In genomic region chr7:26157520-26158105, GRCh38 we compare ENCODE assay signal across 9 cellular contexts. TPM values are rescaled to one million over a fixed set of nuclear protein-coding genes. Genes with fewer than 3 reads are reported as not detected.
DNase-seq lines count a peak whose midpoint lies in the region; ATAC-seq, FAIRE-seq and TF ChIP-seq lines count a peak whose summit lies in the region.
"Had no signal": no experiment of that assay in that cellular context is flagged by ENCODE, and none has a peak within 500 bp of the region (broad histone marks: within the 10 kb centered on the region; RNA-seq: fewer than 3 reads in every experiment).

No MANE protein-coding gene starts in this region.

- TF ChIP-seq CTCF in Caco-2 (IDR thresholded peaks at IDR 0.05; ENCODE audit: insufficient read depth in 1 of 2, low read depth in 1 of 2, low read length in 1 of 2, severe bottlenecking in 1 of 2, unreplicated experiment in 1 of 2), result no peak
- no peak for TF ChIP-seq CTCF in Panc1 (IDR thresholded peaks at IDR 0.05)
- no peak for TF ChIP-seq CTCF in H1 (IDR thresholded peaks at IDR 0.05; ENCODE audit: control extremely low read depth in 1 of 3, insufficient read depth in 1 of 3, low read depth in 1 of 3, low read length in 3 of 3)

- POLR2A ChIA-PET in Caco-2 (lab: Charles Lee), result no interaction called here
- POLR2A ChIA-PET in Panc1 (lab: Charles Lee), result interaction anchor here (0.5 kb wide), 1 partner anchor 23 kb away, joined by 5 read pairs; no protein-coding TSS in a partner anchor
- POLR2A ChIA-PET in H1 (lab: Charles Lee; ENCODE audit: partially characterized antibody), result interaction anchor here (0.9 to 6.1 kb wide), 9 partner anchors 9 to 42 kb away, joined by 3 to 56 read pairs (median 7); no protein-coding TSS in a partner anchor

- DNase-seq in Caco-2 (no peak), Panc1 (ENCODE audit: low read depth, low spot score) (no peak), H1 (ENCODE audit: low read depth in 1 of 2, low spot score in 2 of 2) (no peak), GM12892 (ENCODE audit: insufficient read length) (no peak)
- DNase-seq: substantia nigra had no signal

- H3K23ac ChIP-seq in H1 (ENCODE audit: insufficient read length), result no peak overlapping the region

- 0 out of 22 replicates have a peak, but pooled peaks cover 0 to 5% (median 0%) of the 10 kb centered on the region in 11 experiments for H4K20me1 ChIP-seq in BLaER1 treated with 17β-estradiol and CSF1 and Interleukin-3, amounts not matched to agents 10 nM and 100 nM
- H4K20me1 ChIP-seq in H1 (replicated peaks in 1 of 2; ENCODE audit: control insufficient read depth in 1 of 2, insufficient read depth in 2 of 2, low read length in 2 of 2), result peaks cover 22 to 40% of the 10 kb centered on the region in 2 experiments

- H4K5ac ChIP-seq in H1 (ENCODE audit: insufficient read length, low read depth, low read length), result no peak overlapping the region

- H4K91ac ChIP-seq in H1 (replicated peaks; ENCODE audit: insufficient read length, low read length), result no peak overlapping the region

- peak overlapping the region in 3 of 11 experiments; percentile 73 to 74 (median 74); a peak in 6 of 22 replicates for H3K9ac ChIP-seq in BLaER1 treated with 17β-estradiol and CSF1 and Interleukin-3, amounts not matched to agents 10 nM and 100 nM
- no peak overlapping the region for H3K9ac ChIP-seq in H1 (replicated peaks in 1 of 4; ENCODE audit: extremely low read depth in 1 of 4, low read depth in 3 of 4, low read length in 3 of 4)

- no peak overlapping the region for H2BK20ac ChIP-seq in H1 (ENCODE audit: low read length)

- no peak overlapping the region for H3K14ac ChIP-seq in H1 (ENCODE audit: insufficient read length)

- no peak overlapping the region for H4K8ac ChIP-seq in H1 (ENCODE audit: extremely low read depth, insufficient read depth, low read length)

- no peaks in the 10 kb centered on the region for H3K9me3 ChIP-seq in BLaER1 treated with 17β-estradiol and CSF1 and Interleukin-3, amounts not matched to agents 10 nM and 100 nM (replicated peaks in 1 of 11)
- no peaks in the 10 kb centered on the region for H3K9me3 ChIP-seq in Caco-2
- H3K9me3 ChIP-seq in Panc1 (ENCODE audit: control insufficient read depth, insufficient read depth, low read depth, low read length), result no peaks in the 10 kb centered on the region
- H3K9me3 ChIP-seq in H1 (ENCODE audit: insufficient read depth in 2 of 2, low read depth in 1 of 2, low read length in 1 of 2), result no peaks in the 10 kb centered on the region

- H2BK120ac ChIP-seq in H1 (replicated peaks; ENCODE audit: low read depth, low read length), result no peak overlapping the region

- peak overlapping the region; percentile 88 for H3K27ac Mint-ChIP-seq in Caco-2 (ENCODE audit: unreplicated experiment)

- no peak overlapping the region for H2BK12ac ChIP-seq in H1 (ENCODE audit: low read depth, low read length)

- peaks cover 49 to 66% (median 59%) of the 10 kb centered on the region in 10 experiments for H3K4me1 ChIP-seq in BLaER1 treated with 17β-estradiol and CSF1 and Interleukin-3, amounts not matched to agents 10 nM and 100 nM
- H3K4me1 ChIP-seq in Caco-2 (peaks cover 76% of the 10 kb centered on the region), Panc1 (ENCODE audit: control insufficient read depth, insufficient read depth, low read length) (peaks cover 59% of the 10 kb centered on the region), H1 (replicated peaks in 1 of 4; ENCODE audit: control insufficient read depth in 3 of 4, insufficient read depth in 4 of 4, low read length in 3 of 4) (peaks cover 21 to 40% (median 32%) of the 10 kb centered on the region in 4 experiments)

- no peak overlapping the region for H2AK5ac ChIP-seq in H1 (ENCODE audit: low read depth, low read length)

- WGBS in H1 (ENCODE audit: extremely low coverage in 1 of 2, insufficient coverage in 1 of 2, insufficient read length in 1 of 2, insufficient replicate concordance in 2 of 2, low coverage in 1 of 2, low lambda C conversion rate in 2 of 2, missing lambda C conversion rate in 1 of 2), 2 experiments, result 86% methylated on average over 4 of the region's 4 CpGs; no CpG with 5 or more reads in 1 of the 2 experiments

- no peak overlapping the region for H2BK15ac ChIP-seq in H1 (ENCODE audit: low read length)

- H3K4me3 ChIP-seq in BLaER1 treated with 17β-estradiol and CSF1 and Interleukin-3, amounts not matched to agents 10 nM and 100 nM, result peak overlapping the region in 1 of 10 experiments; percentile 54; a peak in 2 of 20 replicates
- H3K4me3 ChIP-seq in Caco-2 (ENCODE audit: low read depth, low read length), result no peak overlapping the region
- H3K4me3 ChIP-seq in Panc1 (ENCODE audit: low read depth in 2 of 2, low read length in 2 of 2), result peak overlapping the region in 1 of 2 experiments; percentile 88; a peak in 2 of 4 replicates
- no peak overlapping the region for H3K4me3 ChIP-seq in H1 (ENCODE audit: extremely low read depth in 1 of 4, insufficient read depth in 2 of 4, low read depth in 3 of 4, low read length in 4 of 4)

- H3K4me2 ChIP-seq in BLaER1 treated with 17β-estradiol and CSF1 and Interleukin-3, amounts not matched to agents 10 nM and 100 nM, result peak overlapping the region; percentile 73 to 98 (median 96); a peak in 21 of 22 replicates
- no peak overlapping the region for H3K4me2 ChIP-seq in H1 (ENCODE audit: insufficient read depth in 1 of 2, low read depth in 2 of 2, low read length in 2 of 2)

- H3K9me3 Mint-ChIP-seq in Caco-2 (ENCODE audit: unreplicated experiment), result no peaks in the 10 kb centered on the region
- H3K9me3 Mint-ChIP-seq: nephron had no signal

- H3K23me2 ChIP-seq in H1 (ENCODE audit: low read depth, low read length), result peaks cover 6% of the 10 kb centered on the region

- no peak overlapping the region for H3K18ac ChIP-seq in H1 (ENCODE audit: extremely low read depth, low read length)

- H2BK5ac ChIP-seq in H1 (ENCODE audit: low read depth, low read length), result no peak overlapping the region

- TF ChIP-seq EP300 in H1 (IDR thresholded peaks at IDR 0.05; ENCODE audit: borderline replicate concordance in 1 of 2, low read depth in 2 of 2, low read length in 2 of 2), result no peak

- FAIRE-seq in H1 (lab: Jason Lieb, UNC), result no peak
- no peak for FAIRE-seq in GM12892 (lab: Jason Lieb, UNC)

- peaks cover 0 to 5% (median 0%) of the 10 kb centered on the region in 11 experiments; a peak in 1 of 22 replicates for H3K27me3 ChIP-seq in BLaER1 treated with 17β-estradiol and CSF1 and Interleukin-3, amounts not matched to agents 10 nM and 100 nM
- no peaks in the 10 kb centered on the region for H3K27me3 ChIP-seq in Caco-2 (replicated peaks; ENCODE audit: control insufficient read depth, insufficient read depth, low read length)
- no peaks in the 10 kb centered on the region for H3K27me3 ChIP-seq in Panc1 (ENCODE audit: control insufficient read depth, insufficient read depth, low read length)
- peaks cover 0 to 7% (median 0%) of the 10 kb centered on the region in 4 experiments; a peak in 2 of 7 replicates for H3K27me3 ChIP-seq in H1 (replicated peaks in 1 of 4; ENCODE audit: control insufficient read depth in 3 of 4, extremely low read depth in 1 of 4, insufficient read depth in 3 of 4, low read length in 3 of 4)

- H3K4me1 Mint-ChIP-seq in Caco-2 (ENCODE audit: low read depth, unreplicated experiment), result peaks cover 36% of the 10 kb centered on the region

- no peaks in the 10 kb centered on the region for H3K36me3 ChIP-seq in BLaER1 treated with 17β-estradiol and CSF1 and Interleukin-3, amounts not matched to agents 10 nM and 100 nM
- no peaks in the 10 kb centered on the region; the same call in 1 of the 2 replicates for H3K36me3 ChIP-seq in Caco-2 (ENCODE audit: control insufficient read depth, insufficient read depth, low read length)
- no peaks in the 10 kb centered on the region for H3K36me3 ChIP-seq in Panc1 (ENCODE audit: control insufficient read depth, insufficient read depth, low read length)
- H3K36me3 ChIP-seq in H1 (ENCODE audit: control insufficient read depth in 2 of 4, insufficient read depth in 4 of 4, low read length in 3 of 4), result no peaks in the 10 kb centered on the region

- H3K4me3 Mint-ChIP-seq in Caco-2 (ENCODE audit: unreplicated experiment), result no peak overlapping the region
- H3K4me3 Mint-ChIP-seq: nephron had no signal

- peaks cover 23% of the 10 kb centered on the region for H3K79me1 ChIP-seq in H1 (ENCODE audit: low read depth, low read length)

- ATAC-seq in Panc1 (no peak), HG02938 (IDR thresholded peaks at IDR 0.05; ENCODE audit: unreplicated experiment) (no peak), HG03521 (IDR thresholded peaks at IDR 0.05; ENCODE audit: unreplicated experiment) (no peak)

- no peaks in the 10 kb centered on the region for H3K27me3 Mint-ChIP-seq in Caco-2 (ENCODE audit: insufficient read depth, unreplicated experiment)

- in situ Hi-C loops in Panc1 (cut with HindIII; ENCODE audit: low pct_unique_long_range_greater_than_20kb, low sequenced_read_pairs), result no loop called here

- peak overlapping the region in 5 of 11 experiments; percentile 76 to 86 (median 82); a peak in 9 of 22 replicates for H3K27ac ChIP-seq in BLaER1 treated with 17β-estradiol and CSF1 and Interleukin-3, amounts not matched to agents 10 nM and 100 nM
- H3K27ac ChIP-seq in Panc1 (ENCODE audit: low read length) (peak overlapping the region; percentile 95), H1 (ENCODE audit: low read depth, low read length) (no peak overlapping the region)

- no peak for TF ChIP-seq POLR2A in H1 (IDR thresholded peaks at IDR 0.05; ENCODE audit: control extremely low read depth in 1 of 2, low read depth in 2 of 2, low read length in 2 of 2)
- TF ChIP-seq POLR2A in GM12892 (IDR thresholded peaks at IDR 0.05; ENCODE audit: low read depth, low read length), result no peak

- H2AFZ ChIP-seq in H1 (ENCODE audit: low read length), result no peak overlapping the region

- CTCF ChIA-PET in Caco-2 (lab: Charles Lee), result interaction anchor here (1.5 kb wide), 1 partner anchor 69 kb away, joined by 3 read pairs; no protein-coding TSS in a partner anchor
- CTCF ChIA-PET in Panc1 (lab: Charles Lee), result no interaction called here
- CTCF ChIA-PET in H1 (lab: Charles Lee; ENCODE audit: partially characterized antibody), result interaction anchor here (1.0 to 1.6 kb wide), 4 partner anchors 9 to 66 kb away, joined by 3 to 4 read pairs (median 3); no protein-coding TSS in a partner anchor

- no peak overlapping the region for H3K56ac ChIP-seq in H1 (replicated peaks; ENCODE audit: insufficient read length, low read depth, low read length)

- peaks cover 26% of the 10 kb centered on the region for H3K36me3 Mint-ChIP-seq in Caco-2 (ENCODE audit: insufficient read depth, unreplicated experiment)

- no peak for TF ChIP-seq RAD21 in H1 (IDR thresholded peaks at IDR 0.05 in 1 of 2, conservative IDR thresholded peaks at IDR 0.05 in 1 of 2; ENCODE audit: low read depth in 2 of 2, low read length in 2 of 2)

- H3K79me2 ChIP-seq in H1 (ENCODE audit: control insufficient read depth in 1 of 2, insufficient read depth in 2 of 2, low read length in 2 of 2), result peaks cover 35 to 98% of the 10 kb centered on the region in 2 experiments

- H3K4ac ChIP-seq in H1 (replicated peaks; ENCODE audit: insufficient read length, low read depth, low read length), result no peak overlapping the region

- BruUV-seq in Caco-2 (replicated peaks; lab: Mats Ljungman, UMichigan), result no TSS peak
- BruUV-seq in Panc1 (replicated peaks; lab: Mats Ljungman, UMichigan), result no TSS peak

- intact Hi-C loops in Caco-2 (cut with micrococcal nuclease; ENCODE audit: unreplicated experiment), result loop anchor here (5.0 to 10.0 kb wide), 2 partner anchors 75 to 153 kb away; no protein-coding TSS in a partner anchor
- intact Hi-C loops in Panc1 (cut with micrococcal nuclease; ENCODE audit: unreplicated experiment), result loop anchor here (10.0 kb wide), 1 partner anchor 263 kb away; no protein-coding TSS in a partner anchor

RNA-seq across cellular contexts. Expression of gene NFE2L3, which starts 5.6 kb away (rescaled TPM):
- total RNA-seq in Caco-2 (2022) (38.4 and 39.2 TPM in 2 replicates), Panc1 (2021; ENCODE audit: unreplicated experiment) (78.5 TPM)
- polyA plus RNA-seq in Panc1 (2012; ENCODE audit: insufficient read length), result 47.6 TPM
- 62.6 and 64.9 TPM in 2 replicates for total RNA-seq in H1 (2021; fragmentation: NEBNext Ultra II Directional; extraction: Animal tissue kit (Norgen Biotek cat#: 25700))
- 27.6 and 76.5 TPM in 2 replicates for polyA plus RNA-seq in H1 (2011; rRNA removed)
- 39.6 TPM for polyA plus RNA-seq in H1 (2011; cell fraction: cytosol; rRNA removed)
- 19.2 TPM for polyA plus RNA-seq in H1 (2011; cell fraction: nucleus; rRNA removed)
- polyA plus RNA-seq in H1 (2012, experiment 1 of 2), result 35.5 to 56.0 TPM (median 45.7 TPM) in 4 replicates
- 14.2 TPM for polyA plus RNA-seq in H1 (2012, experiment 2 of 2)
- 169 TPM for polyA plus RNA-seq in H1 (2013, experiment 1 of 2)
- polyA plus RNA-seq in H1 (2013, experiment 2 of 2), result 181 TPM
- 35.9 and 101 TPM in 2 replicates for polyA minus RNA-seq in H1 (2011; rRNA and poly(A)+ RNA removed)
- 22.8 TPM for polyA minus RNA-seq in H1 (2011; cell fraction: cytosol; rRNA and poly(A)+ RNA removed)
- 35.1 TPM for polyA minus RNA-seq in H1 (2011; cell fraction: nucleus; rRNA and poly(A)+ RNA removed)
- 17.1 TPM for polyA plus RNA-seq in GM12892 (2012; ENCODE audit: missing spikeins)

RNA-seq across cellular contexts. Expression of gene HNRNPA2B1, which starts 42.9 kb away (rescaled TPM):
- total RNA-seq in Caco-2 (2022) (799 and 839 TPM in 2 replicates), Panc1 (2021; ENCODE audit: unreplicated experiment) (819 TPM)
- 815 TPM for polyA plus RNA-seq in Panc1 (2012; ENCODE audit: insufficient read length)
- 1,232 and 1,255 TPM in 2 replicates for total RNA-seq in H1 (2021; fragmentation: NEBNext Ultra II Directional; extraction: Animal tissue kit (Norgen Biotek cat#: 25700))
- polyA plus RNA-seq in H1 (2011; rRNA removed), result 194 and 276 TPM in 2 replicates
- polyA plus RNA-seq in H1 (2011; cell fraction: cytosol; rRNA removed), result 827 TPM
- 197 TPM for polyA plus RNA-seq in H1 (2011; cell fraction: nucleus; rRNA removed)
- 1,566 to 1,828 TPM (median 1,703 TPM) in 4 replicates for polyA plus RNA-seq in H1 (2012, experiment 1 of 2)
- 307 TPM for polyA plus RNA-seq in H1 (2012, experiment 2 of 2)
- 749 TPM for polyA plus RNA-seq in H1 (2013, experiment 1 of 2)
- polyA plus RNA-seq in H1 (2013, experiment 2 of 2), result 693 TPM
- polyA minus RNA-seq in H1 (2011; rRNA and poly(A)+ RNA removed), result 157 and 166 TPM in 2 replicates
- polyA minus RNA-seq in H1 (2011; cell fraction: cytosol; rRNA and poly(A)+ RNA removed), result 245 TPM
- 224 TPM for polyA minus RNA-seq in H1 (2011; cell fraction: nucleus; rRNA and poly(A)+ RNA removed)
- 837 TPM for polyA plus RNA-seq in GM12892 (2012; ENCODE audit: missing spikeins)

RNA-seq across cellular contexts. Expression of gene CBX3, which starts 43.9 kb away (rescaled TPM):
- 215 and 226 TPM in 2 replicates for total RNA-seq in Caco-2 (2022)
- 308 TPM for total RNA-seq in Panc1 (2021; ENCODE audit: unreplicated experiment)
- 136 TPM for polyA plus RNA-seq in Panc1 (2012; ENCODE audit: insufficient read length)
- 252 and 258 TPM in 2 replicates for total RNA-seq in H1 (2021; fragmentation: NEBNext Ultra II Directional; extraction: Animal tissue kit (Norgen Biotek cat#: 25700))
- polyA plus RNA-seq in H1 (2011; rRNA removed), result 48.7 and 71.3 TPM in 2 replicates
- polyA plus RNA-seq in H1 (2011; cell fraction: cytosol; rRNA removed), result 108 TPM
- polyA plus RNA-seq in H1 (2011; cell fraction: nucleus; rRNA removed), result 30.8 TPM
- polyA plus RNA-seq in H1 (2012, experiment 1 of 2), result 126 to 242 TPM (median 134 TPM) in 4 replicates
- polyA plus RNA-seq in H1 (2012, experiment 2 of 2), result 21.1 TPM
- 208 TPM for polyA plus RNA-seq in H1 (2013, experiment 1 of 2)
- polyA plus RNA-seq in H1 (2013, experiment 2 of 2), result 214 TPM
- polyA minus RNA-seq in H1 (2011; rRNA and poly(A)+ RNA removed), result 30.5 and 38.3 TPM in 2 replicates
- 47.8 TPM for polyA minus RNA-seq in H1 (2011; cell fraction: cytosol; rRNA and poly(A)+ RNA removed)
- 130 TPM for polyA minus RNA-seq in H1 (2011; cell fraction: nucleus; rRNA and poly(A)+ RNA removed)
- polyA plus RNA-seq in GM12892 (2012; ENCODE audit: missing spikeins), result 226 TPM

Comparison
In these comparisons a context has a peak if more than half of its experiments do, and no peak if none do; other contexts are left out.
1. H3K4me2 ChIP-seq: peak in BLaER1 treated with 17β-estradiol and CSF1 and Interleukin-3, amounts not matched to agents 10 nM and 100 nM (11 of 11); none in H1 (0 of 2).